19 cellular contexts compared by ENCODE assay signal in the genomic region with DNA sequence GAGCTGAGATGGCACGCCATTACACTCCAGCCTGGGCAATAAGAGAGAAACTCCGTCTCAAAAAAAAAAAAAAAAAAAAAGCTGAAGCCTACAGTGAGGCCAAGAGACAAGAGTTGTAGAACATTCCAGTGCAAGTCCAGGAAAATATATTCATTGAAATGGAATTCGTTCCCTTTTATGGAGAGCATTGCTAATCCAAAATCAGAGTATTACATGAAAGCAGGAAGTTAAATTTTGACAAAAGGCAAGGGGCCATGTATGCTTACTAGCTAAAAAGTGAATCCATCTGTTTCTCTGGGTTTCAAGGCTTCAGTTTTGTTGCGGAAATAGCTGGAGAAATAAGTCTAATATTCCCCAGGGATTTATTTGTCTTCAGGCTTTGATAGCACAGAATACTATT.
DNase-seq lines count a peak whose midpoint lies in the region; ATAC-seq and TF ChIP-seq lines count a peak whose summit lies in the region.
"Had no signal": no experiment of that assay in that cellular context is flagged by ENCODE, and none has a peak within 500 bp of the region (broad histone marks: within the 10 kb centered on the region; RNA-seq: fewer than 3 reads in every experiment).

No MANE protein-coding gene starts in this region.

- H3K4me3 ChIP-seq in lower lobe of right lung: no peak overlapping the region

- H3K36me3 ChIP-seq in lower lobe of right lung: no peaks in the 10 kb centered on the region

- DNase-seq in AG09319 (ENCODE audit: extremely low read depth, low read depth) (peak; percentile 62), M059J (ENCODE audit: low read depth) (peak; percentile 51), chondrocyte (ENCODE audit: low spot score) (no peak), non-pigmented ciliary epithelial cell (ENCODE audit: low read depth) (peak; percentile 15), lower lobe of right lung (no peak), dermis blood vessel endothelial cell (no peak), NOMO-1 (lab: John Stamatoyannopoulos, UW; ENCODE audit: unreplicated experiment in 2 of 2) (no peak), T1000 (lab: John Stamatoyannopoulos, UW) (no peak)
- DNase-seq: activated CD4-positive, alpha-beta T cell treated with anti-CD3 and anti-CD28 coated beads for 1 hour; amniotic stem cell; COR-L47; cortex of kidney; glutamatergic neuron; NCI-H187; stimulated activated CD4-positive, alpha-beta T cell treated with anti-CD3 and anti-CD28 coated beads, Interleukin-1b, Interleukin-23, amount 100 ng/mL, for 48 hours; T-helper 9 cell had no signal

- H3K9me3 ChIP-seq in lower lobe of right lung: no peaks in the 10 kb centered on the region

- intact Hi-C loops in lower lobe of right lung (cut with DNase I): no loop called here

- H3K27ac Mint-ChIP-seq in chondrocyte (ENCODE audit: unreplicated experiment): peak overlapping the region; percentile 1
- H3K27ac Mint-ChIP-seq: memory B cell had no signal

- H3K4me1 ChIP-seq in lower lobe of right lung: no peaks in the 10 kb centered on the region

- H3K4me1 Mint-ChIP-seq in chondrocyte (ENCODE audit: low read depth): peaks cover 28% of the 10 kb centered on the region
- H3K4me1 Mint-ChIP-seq: memory B cell, nephron had no signal

- H3K36me3 Mint-ChIP-seq in chondrocyte (ENCODE audit: low read depth): no peaks in the 10 kb centered on the region
- H3K36me3 Mint-ChIP-seq: memory B cell had no signal

- no peaks in the 10 kb centered on the region for H3K27me3 Mint-ChIP-seq in chondrocyte (ENCODE audit: low read depth)
- H3K27me3 Mint-ChIP-seq: memory B cell had no signal

- ATAC-seq in lower lobe of right lung: no peak
- ATAC-seq: HepG2 had no signal

- no peaks in the 10 kb centered on the region for H3K27me3 ChIP-seq in lower lobe of right lung (ENCODE audit: low read depth)

- peaks cover 22% of the 10 kb centered on the region for H3K9me3 Mint-ChIP-seq in chondrocyte (ENCODE audit: low read depth)
- H3K9me3 Mint-ChIP-seq: nephron had no signal

- no peak overlapping the region for H3K27ac ChIP-seq in lower lobe of right lung

- TF ChIP-seq CTCF in AG09319 (IDR thresholded peaks at IDR 0.05; ENCODE audit: low read depth, low read length) (no peak), chondrocyte (IDR thresholded peaks at IDR 0.05) (no peak), lower lobe of right lung (IDR thresholded peaks at IDR 0.05) (no peak)

- H3K4me3 Mint-ChIP-seq in chondrocyte (ENCODE audit: unreplicated experiment): no peak overlapping the region
- H3K4me3 Mint-ChIP-seq: memory B cell, nephron had no signal

Comparison
In these comparisons a context has a peak if more than half of its experiments do, and no peak if none do; other contexts are left out.
1. DNase-seq: peak in AG09319 (single experiment), M059J (single experiment) and non-pigmented ciliary epithelial cell (single experiment); none in chondrocyte (single experiment), lower lobe of right lung (single experiment), dermis blood vessel endothelial cell (single experiment), NOMO-1 (0 of 2) and T1000 (single experiment).